Comparison of ENCODE assay signal across 19 cellular contexts in the genomic region with DNA sequence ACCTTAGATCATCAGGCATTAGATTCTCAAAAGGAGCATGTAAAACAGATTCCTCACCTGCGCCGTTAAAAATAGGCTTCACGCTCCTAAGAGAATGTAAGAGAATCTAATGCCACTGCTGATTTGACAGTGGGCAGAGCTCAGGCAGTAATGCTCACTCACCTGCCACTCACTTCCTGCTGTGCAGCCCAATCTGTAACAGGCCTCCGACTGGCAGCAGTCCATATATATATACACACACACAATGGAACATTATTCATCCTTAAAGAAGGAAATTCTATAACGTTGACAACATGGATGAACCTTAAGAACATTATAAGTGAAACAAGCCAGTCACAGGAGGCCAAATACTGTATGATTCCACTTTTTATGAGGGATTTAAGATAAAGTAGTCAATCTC. TPM values are rescaled to one million over a fixed set of nuclear protein-coding genes. Genes with fewer than 3 reads are reported as not detected.
A peak's percentile ranks its signal among the peaks of the same experiment; 100 is the strongest.
DNase-seq lines count a peak whose midpoint lies in the region; ATAC-seq and TF ChIP-seq lines count a peak whose summit lies in the region.
"Had no signal": no experiment of that assay in that cellular context is flagged by ENCODE, and none has a peak within 500 bp of the region (broad histone marks: within the 10 kb centered on the region; RNA-seq: fewer than 3 reads in every experiment).

No MANE protein-coding gene starts in this region.

- DNase-seq in ELR (ENCODE audit: low read depth) (peak; percentile 32), OCI-LY7 (ENCODE audit: low spot score) (no peak), left colon (no peak), neural progenitor cell (ENCODE audit: low spot score) (no peak), NCI-H524 (lab: John Stamatoyannopoulos, UW) (no peak), NCI-H1694 treated with DMSO at 0.1 percent for 48 hours (lab: John Stamatoyannopoulos, UW) (no peak), breast epithelium (ENCODE audit: low spot score in 2 of 2) (no peak)
- DNase-seq: activated CD4-positive, alpha-beta memory T cell treated with anti-CD3 and anti-CD28 coated beads, Interleukin-2, amount 10 ng/mL, durations not matched to agents 7 days and 5 days; amniotic stem cell; caudate nucleus; CD8-positive, alpha-beta memory T cell; NCI-H1105; NCI-H526; SIG-M5; stimulated activated CD4-positive, alpha-beta T cell treated with anti-CD3 and anti-CD28 coated beads, Interleukin-4, amount 100 ng/mL, for 24 hours; WERI-Rb-1 had no signal

- ATAC-seq in left colon, result peak; percentile 34

- H3K27me3 Mint-ChIP-seq in neural progenitor cell (ENCODE audit: insufficient read depth, low read depth), result no peaks in the 10 kb centered on the region
- H3K27me3 Mint-ChIP-seq: activated CD4-positive, alpha-beta memory T cell treated with anti-CD3 and anti-CD28 coated beads, Interleukin-2, amount 10 ng/mL, durations not matched to agents 7 days and 5 days; CD8-positive, alpha-beta memory T cell had no signal

- TF ChIP-seq POLR2A in breast epithelium (IDR thresholded peaks at IDR 0.05), result no peak

- no peak overlapping the region for H3K27ac Mint-ChIP-seq in neural progenitor cell
- H3K27ac Mint-ChIP-seq: activated CD4-positive, alpha-beta memory T cell treated with anti-CD3 and anti-CD28 coated beads, Interleukin-2, amount 10 ng/mL, durations not matched to agents 7 days and 5 days; activated T-helper 2 cell treated with anti-CD3 and anti-CD28 coated beads, Interferon-gamma antibody, Interleukin-2, Interleukin-4, amounts not matched to agents 10 μg/mL and 5 μg/mL and 100 μg/mL, durations not matched to agents 14 hours and 24 hours and 36 hours had no signal

- H3K4me3 Mint-ChIP-seq in neural progenitor cell, result no peak overlapping the region
- H3K4me3 Mint-ChIP-seq: activated CD4-positive, alpha-beta memory T cell treated with anti-CD3 and anti-CD28 coated beads, Interleukin-2, amount 10 ng/mL, durations not matched to agents 7 days and 5 days; neural crest cell had no signal

- peaks cover 55% of the 10 kb centered on the region for H3K9me3 Mint-ChIP-seq in neural progenitor cell

- H3K36me3 ChIP-seq in ACC112 (ENCODE audit: insufficient read depth, low read length) (peaks cover 8% of the 10 kb centered on the region), OCI-LY7 (ENCODE audit: insufficient read depth, low read length) (peaks cover 54% of the 10 kb centered on the region), neural progenitor cell (no peaks in the 10 kb centered on the region), breast epithelium (no peaks in the 10 kb centered on the region)

- H3K4me2 ChIP-seq in OCI-LY7 (ENCODE audit: low read length) (peak overlapping the region; percentile 7; the same call in 1 of the 2 replicates), neural progenitor cell (no peak overlapping the region)

- peaks cover 32% of the 10 kb centered on the region for H3K4me1 ChIP-seq in ACC112 (ENCODE audit: control insufficient read depth, insufficient read depth, low read length, unreplicated experiment)
- peaks cover 26% of the 10 kb centered on the region for H3K4me1 ChIP-seq in OCI-LY7 (ENCODE audit: insufficient read depth, low read length, poor library complexity, severe bottlenecking)
- H3K4me1 ChIP-seq in neural progenitor cell, result no peaks in the 10 kb centered on the region
- H3K4me1 ChIP-seq in breast epithelium, result no peaks in the 10 kb centered on the region

- H2AFZ ChIP-seq in ACC112 (ENCODE audit: low read length, unreplicated experiment) (no peak overlapping the region), OCI-LY7 (ENCODE audit: low read length) (no peak overlapping the region), neural progenitor cell (replicated peaks) (no peak overlapping the region)

- POLR2A ChIA-PET in OCI-LY7 (lab: Charles Lee), result interaction anchor here (0.7 to 1.1 kb wide), 2 partner anchors 13 to 26 kb away, joined by 3 to 4 read pairs; no protein-coding TSS in a partner anchor

- H3K36me3 Mint-ChIP-seq in neural progenitor cell, result peaks cover 50% of the 10 kb centered on the region

- no TSS peak for BruUV-seq in OCI-LY7 (replicated peaks; lab: Mats Ljungman, UMichigan)

- no peaks in the 10 kb centered on the region for H3F3A ChIP-seq in neural progenitor cell (ENCODE audit: low read depth)

- CTCF ChIA-PET in OCI-LY7 (lab: Charles Lee; ENCODE audit: unreplicated experiment), result no interaction called here

- H3K9me2 ChIP-seq in OCI-LY7 (ENCODE audit: insufficient read depth, low read length), result no peaks in the 10 kb centered on the region

- peaks cover 23% of the 10 kb centered on the region; the same call in 1 of the 2 replicates for H3K9me3 ChIP-seq in OCI-LY7 (ENCODE audit: low read length)
- H3K9me3 ChIP-seq in neural progenitor cell (ENCODE audit: low read depth), result peaks cover under 1% of the 10 kb centered on the region
- H3K9me3 ChIP-seq in breast epithelium, result no peaks in the 10 kb centered on the region

- H3K27ac ChIP-seq in ACC112 (ENCODE audit: low read depth, low read length) (peak overlapping the region; percentile 16; the same call in 1 of the 2 replicates), OCI-LY7 (ENCODE audit: low read depth, low read length, poor library complexity, severe bottlenecking) (no peak overlapping the region), neural progenitor cell (no peak overlapping the region), breast epithelium (no peak overlapping the region)
- H3K27ac ChIP-seq: WERI-Rb-1 had no signal

- intact Hi-C loops in OCI-LY7 (cut with micrococcal nuclease; ENCODE audit: unreplicated experiment), result no loop called here
- intact Hi-C loops in left colon (cut with DNase I, micrococcal nuclease), result no loop called here
- intact Hi-C loops in breast epithelium (cut with DNase I; ENCODE audit: low total_unique reads), result no loop called here

- H3K79me2 ChIP-seq in ACC112 (ENCODE audit: control insufficient read depth, insufficient read depth, low read length, unreplicated experiment) (peaks cover 93% of the 10 kb centered on the region), OCI-LY7 (ENCODE audit: insufficient read depth, low read depth, low read length) (peaks cover 100% of the 10 kb centered on the region), neural progenitor cell (ENCODE audit: low read depth) (peaks cover 100% of the 10 kb centered on the region)

- no peaks in the 10 kb centered on the region for H3K4me1 Mint-ChIP-seq in neural progenitor cell

- H3K4me3 ChIP-seq in ACC112 (ENCODE audit: low read depth, low read length) (no peak overlapping the region), OCI-LY7 (ENCODE audit: low read depth, low read length, poor library complexity, severe bottlenecking) (no peak overlapping the region), neural progenitor cell (no peak overlapping the region), breast epithelium (no peak overlapping the region)

- no peak overlapping the region for H3K9ac ChIP-seq in neural progenitor cell

- H3K27me3 ChIP-seq in ACC112 (ENCODE audit: insufficient read depth, low read length), result no peaks in the 10 kb centered on the region
- H3K27me3 ChIP-seq in neural progenitor cell, result no peaks in the 10 kb centered on the region
- H3K27me3 ChIP-seq in breast epithelium, result no peaks in the 10 kb centered on the region

- no peak for TF ChIP-seq CTCF in OCI-LY7 (conservative IDR thresholded peaks at IDR 0.05; ENCODE audit: low read length)
- TF ChIP-seq CTCF in neural progenitor cell (IDR thresholded peaks at IDR 0.05), result no peak
- no peak for TF ChIP-seq CTCF in breast epithelium (IDR thresholded peaks at IDR 0.05)

- H4K20me1 ChIP-seq in OCI-LY7 (ENCODE audit: insufficient read depth, low read length) (0 out of 2 replicates have a peak, but pooled peaks cover 8% of the 10 kb centered on the region), neural progenitor cell (ENCODE audit: low read depth) (peaks cover 16% of the 10 kb centered on the region)

RNA-seq across cellular contexts. Expression of a gene that starts 24.5 kb away (rescaled TPM):
- total RNA-seq in OCI-LY7 (2014; rRNA removed; shearing (Covaris generic)), result 19.8 and 20.9 TPM in 2 replicates
- total RNA-seq in OCI-LY7 (2022), result 35.4 and 42.1 TPM in 2 replicates
- total RNA-seq in left colon, result 10 to 100 TPM; 44.3 to 48.6 TPM
- 24.2 and 37.1 TPM in 2 replicates for total RNA-seq in neural progenitor cell (ENCODE audit: low replicate concordance)
- 10 to 100 TPM; 29.8 to 47.7 (median 31.8) TPM for total RNA-seq in breast epithelium
